In the genomic region with DNA sequence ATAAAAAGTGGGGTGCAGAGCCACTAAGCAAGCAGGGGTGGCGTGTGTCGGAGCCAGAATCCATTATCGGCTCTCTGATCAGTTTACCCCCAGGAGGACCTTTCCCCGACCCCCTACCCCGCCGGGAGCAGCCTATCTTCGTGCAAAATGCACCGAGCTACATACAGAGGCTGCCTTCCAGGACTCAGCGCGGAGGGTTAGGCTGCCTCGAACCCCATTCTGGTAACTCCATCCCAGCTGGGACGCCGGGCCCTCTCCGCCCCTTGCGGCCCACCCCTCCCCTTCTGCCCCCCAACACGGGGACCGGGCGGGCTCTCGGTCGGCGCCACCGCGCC, we compare ENCODE assay signal across 8 cellular contexts. TPM values are rescaled to one million over a fixed set of nuclear protein-coding genes. Genes with fewer than 3 reads are reported as not detected.
DNase-seq lines count a peak whose midpoint lies in the region; ATAC-seq, FAIRE-seq and TF ChIP-seq lines count a peak whose summit lies in the region.

No MANE protein-coding gene starts in this region.

- 2 to 5% methylated on average over 22 to 23 of the region's 23 CpGs for WGBS in heart right ventricle, 2 donors

- H3K9me3 ChIP-seq in heart right ventricle (no peaks in the 10 kb centered on the region), mucosa of stomach (ENCODE audit: control insufficient read depth, low read length) (no peaks in the 10 kb centered on the region)

- ATAC-seq in heart right ventricle: peak in 1 of 8 donors; percentile 39
- no peak for ATAC-seq in left ventricle myocardium superior
- ATAC-seq in GM21367 (IDR thresholded peaks at IDR 0.05; ENCODE audit: unreplicated experiment): no peak
- no peak for ATAC-seq in GM18861 (IDR thresholded peaks at IDR 0.05; ENCODE audit: unreplicated experiment)

- H3K27me3 ChIP-seq in heart right ventricle: peaks cover 0 to 35% (median 6%) of the 10 kb centered on the region in 7 donors
- H3K27me3 ChIP-seq in mucosa of stomach (ENCODE audit: control insufficient read depth, insufficient read depth, low read length): peaks cover 44% of the 10 kb centered on the region

- DNase-seq in heart right ventricle (no peak), left ventricle myocardium superior (no peak), cerebellum (ENCODE audit: low spot score) (peak; percentile 14), COLO668 (lab: John Stamatoyannopoulos, UW; ENCODE audit: unreplicated experiment) (no peak), GM19239 (ENCODE audit: insufficient read length, low spot score) (no peak)

- intact Hi-C loops in heart right ventricle (cut with DNase I): loop anchor here in 7 of 10 donors (5.0 to 10.0 kb wide), 7 partner anchors 73 to 156 kb away; partner anchors contain the start of gene PCNX1 (in 2 of the 7)
- intact Hi-C loops in left ventricle myocardium superior (cut with micrococcal nuclease): no loop called here

- no peaks in the 10 kb centered on the region for H3K36me3 ChIP-seq in heart right ventricle
- no peaks in the 10 kb centered on the region for H3K36me3 ChIP-seq in mucosa of stomach (ENCODE audit: control insufficient read depth, insufficient read depth, low read length)

- H3K27ac ChIP-seq in heart right ventricle: peak overlapping the region in 9 of 10 donors; percentile 23 to 79 (median 65)

- H3K4me1 ChIP-seq in heart right ventricle: peaks cover 6 to 29% (median 17%) of the 10 kb centered on the region in 9 donors
- no peaks in the 10 kb centered on the region for H3K4me1 ChIP-seq in mucosa of stomach (ENCODE audit: control insufficient read depth, insufficient read depth, low read length)

- H3K4me3 ChIP-seq in heart right ventricle: peak overlapping the region; percentile 40 to 80 (median 72)
- peak overlapping the region; percentile 14 for H3K4me3 ChIP-seq in mucosa of stomach (ENCODE audit: low read length)

- H3K9ac ChIP-seq in mucosa of stomach (ENCODE audit: low read length): peak overlapping the region; percentile 60

- FAIRE-seq in GM19239 (lab: Jason Lieb, UNC): no peak

- no peak for TF ChIP-seq CTCF in heart right ventricle (IDR thresholded peaks at IDR 0.05)

RNA-seq across cellular contexts. Expression of gene MAP3K9, which starts 12.2 kb away (rescaled TPM):
- total RNA-seq in heart right ventricle (1 to 10 TPM in 8 of 10 donors, under 1 TPM in 2; 0.96 to 2.4 (median 1.5) TPM), left ventricle myocardium superior (1.6 TPM), cerebellum (27.7 TPM)
- polyA plus RNA-seq in heart right ventricle: under 1 TPM; 0.37 to 0.67 TPM
